ENCODE assay signal across 1 cellular context in the genomic region with DNA sequence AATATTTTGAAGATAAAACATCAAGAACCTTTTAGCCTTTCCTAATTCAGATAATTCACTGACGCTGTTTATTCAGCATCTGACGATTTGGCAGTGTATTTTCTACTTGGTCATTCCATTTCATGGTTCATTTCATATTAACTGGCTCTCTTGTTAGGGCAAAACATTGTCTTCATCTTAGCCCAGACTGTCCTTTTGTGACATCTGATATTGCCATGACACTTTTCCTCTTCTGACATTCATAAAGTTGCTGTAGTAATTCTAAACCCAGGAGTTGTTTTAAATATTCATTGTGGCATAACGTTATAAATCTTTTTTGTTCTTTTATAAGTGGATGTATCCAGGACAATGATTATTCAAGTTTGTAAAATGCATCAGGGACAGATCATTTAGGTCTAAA.
TF ChIP-seq lines count a peak whose summit lies in the region.

No MANE protein-coding gene starts in this region.

TF ChIP-seq in HCT116, 20 proteins besides CTCF, POLR2A, EP300 and RAD21 (continued from another document):
- no peak for TF ChIP-seq SRF (IDR thresholded peaks at IDR 0.05; ENCODE audit: low read depth)
- TF ChIP-seq ELF1 (IDR thresholded peaks at IDR 0.05; ENCODE audit: borderline replicate concordance, low read depth) = no peak
- TF ChIP-seq ZNF274 (IDR thresholded peaks at IDR 0.05; ENCODE audit: low read depth, low read length) = no peak
- TF ChIP-seq EZH2 (IDR thresholded peaks at IDR 0.05) = no peak
- TF ChIP-seq POLR2AphosphoS5 (IDR thresholded peaks at IDR 0.05; ENCODE audit: low read depth, low read length) = no peak
- TF ChIP-seq, protein P1, sequence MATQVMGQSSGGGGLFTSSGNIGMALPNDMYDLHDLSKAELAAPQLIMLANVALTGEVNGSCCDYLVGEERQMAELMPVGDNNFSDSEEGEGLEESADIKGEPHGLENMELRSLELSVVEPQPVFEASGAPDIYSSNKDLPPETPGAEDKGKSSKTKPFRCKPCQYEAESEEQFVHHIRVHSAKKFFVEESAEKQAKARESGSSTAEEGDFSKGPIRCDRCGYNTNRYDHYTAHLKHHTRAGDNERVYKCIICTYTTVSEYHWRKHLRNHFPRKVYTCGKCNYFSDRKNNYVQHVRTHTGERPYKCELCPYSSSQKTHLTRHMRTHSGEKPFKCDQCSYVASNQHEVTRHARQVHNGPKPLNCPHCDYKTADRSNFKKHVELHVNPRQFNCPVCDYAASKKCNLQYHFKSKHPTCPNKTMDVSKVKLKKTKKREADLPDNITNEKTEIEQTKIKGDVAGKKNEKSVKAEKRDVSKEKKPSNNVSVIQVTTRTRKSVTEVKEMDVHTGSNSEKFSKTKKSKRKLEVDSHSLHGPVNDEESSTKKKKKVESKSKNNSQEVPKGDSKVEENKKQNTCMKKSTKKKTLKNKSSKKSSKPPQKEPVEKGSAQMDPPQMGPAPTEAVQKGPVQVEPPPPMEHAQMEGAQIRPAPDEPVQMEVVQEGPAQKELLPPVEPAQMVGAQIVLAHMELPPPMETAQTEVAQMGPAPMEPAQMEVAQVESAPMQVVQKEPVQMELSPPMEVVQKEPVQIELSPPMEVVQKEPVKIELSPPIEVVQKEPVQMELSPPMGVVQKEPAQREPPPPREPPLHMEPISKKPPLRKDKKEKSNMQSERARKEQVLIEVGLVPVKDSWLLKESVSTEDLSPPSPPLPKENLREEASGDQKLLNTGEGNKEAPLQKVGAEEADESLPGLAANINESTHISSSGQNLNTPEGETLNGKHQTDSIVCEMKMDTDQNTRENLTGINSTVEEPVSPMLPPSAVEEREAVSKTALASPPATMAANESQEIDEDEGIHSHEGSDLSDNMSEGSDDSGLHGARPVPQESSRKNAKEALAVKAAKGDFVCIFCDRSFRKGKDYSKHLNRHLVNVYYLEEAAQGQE (IDR thresholded peaks at IDR 0.05; ENCODE audit: low read depth) = no peak
TF ChIP-seq in HCT116: peak in this region for 0.
